ENCODE assay signal across 1 cellular context in the genomic region with DNA sequence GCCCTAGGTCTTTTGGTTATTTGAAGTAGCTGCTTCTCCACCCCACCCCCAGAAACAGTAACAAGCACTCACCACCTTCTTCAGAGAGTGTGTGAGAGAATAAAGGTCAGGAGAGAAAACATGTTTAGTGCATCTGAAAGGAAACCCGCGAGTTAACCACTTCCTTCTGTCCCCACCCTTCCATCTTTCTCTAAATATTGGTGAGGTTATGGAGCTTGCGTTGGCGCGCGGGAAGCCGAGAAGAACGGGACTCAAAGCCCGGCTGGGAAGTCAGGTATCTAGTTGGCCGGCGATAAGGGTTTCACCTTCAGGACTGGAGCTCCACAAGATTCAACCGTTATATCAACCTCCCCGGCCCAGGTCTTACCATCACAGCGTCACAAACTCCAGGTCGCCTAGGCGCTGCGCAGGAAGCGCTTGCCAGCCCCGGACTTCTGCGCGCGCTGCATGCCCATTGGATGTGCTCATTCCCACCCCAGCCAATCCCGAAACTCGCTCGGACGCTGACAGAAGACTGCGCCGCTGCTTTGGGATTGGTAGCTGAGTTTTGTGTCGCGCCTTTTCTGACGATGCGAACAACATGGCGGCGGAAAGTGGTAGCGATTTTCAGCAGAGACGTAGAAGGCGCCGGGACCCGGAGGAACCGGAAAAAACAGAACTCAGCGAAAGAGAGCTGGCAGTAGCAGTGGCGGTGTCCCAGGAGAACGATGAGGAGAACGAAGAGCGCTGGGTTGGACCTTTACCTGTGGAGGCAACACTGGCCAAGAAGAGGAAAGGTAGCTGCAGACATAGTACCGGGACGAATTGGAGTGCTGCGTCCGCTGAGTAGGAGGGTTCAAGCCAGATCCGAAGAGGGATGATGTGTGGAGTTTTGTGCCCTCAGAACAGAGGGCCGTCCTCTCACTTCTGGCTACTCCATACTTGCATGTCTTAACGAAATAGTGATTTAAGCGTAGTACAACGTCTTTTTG.
TF ChIP-seq lines count a peak whose summit lies in the region.

A gene with protein sequence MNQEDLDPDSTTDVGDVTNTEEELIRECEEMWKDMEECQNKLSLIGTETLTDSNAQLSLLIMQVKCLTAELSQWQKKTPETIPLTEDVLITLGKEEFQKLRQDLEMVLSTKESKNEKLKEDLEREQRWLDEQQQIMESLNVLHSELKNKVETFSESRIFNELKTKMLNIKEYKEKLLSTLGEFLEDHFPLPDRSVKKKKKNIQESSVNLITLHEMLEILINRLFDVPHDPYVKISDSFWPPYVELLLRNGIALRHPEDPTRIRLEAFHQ (minus strand): TSS at position 438 of the 971 bp plus-strand sequence. CDS start 8,261 bp downstream, outside the sequence.
A gene (plus strand): TSS at position 566 of the 971 bp plus-strand sequence. CDS start 15 bp downstream, at position 581.

TF ChIP-seq in HepG2, 621 proteins besides CTCF, POLR2A, EP300 and RAD21 (continued from another document and continues in another):
- TF ChIP-seq, protein P1, sequence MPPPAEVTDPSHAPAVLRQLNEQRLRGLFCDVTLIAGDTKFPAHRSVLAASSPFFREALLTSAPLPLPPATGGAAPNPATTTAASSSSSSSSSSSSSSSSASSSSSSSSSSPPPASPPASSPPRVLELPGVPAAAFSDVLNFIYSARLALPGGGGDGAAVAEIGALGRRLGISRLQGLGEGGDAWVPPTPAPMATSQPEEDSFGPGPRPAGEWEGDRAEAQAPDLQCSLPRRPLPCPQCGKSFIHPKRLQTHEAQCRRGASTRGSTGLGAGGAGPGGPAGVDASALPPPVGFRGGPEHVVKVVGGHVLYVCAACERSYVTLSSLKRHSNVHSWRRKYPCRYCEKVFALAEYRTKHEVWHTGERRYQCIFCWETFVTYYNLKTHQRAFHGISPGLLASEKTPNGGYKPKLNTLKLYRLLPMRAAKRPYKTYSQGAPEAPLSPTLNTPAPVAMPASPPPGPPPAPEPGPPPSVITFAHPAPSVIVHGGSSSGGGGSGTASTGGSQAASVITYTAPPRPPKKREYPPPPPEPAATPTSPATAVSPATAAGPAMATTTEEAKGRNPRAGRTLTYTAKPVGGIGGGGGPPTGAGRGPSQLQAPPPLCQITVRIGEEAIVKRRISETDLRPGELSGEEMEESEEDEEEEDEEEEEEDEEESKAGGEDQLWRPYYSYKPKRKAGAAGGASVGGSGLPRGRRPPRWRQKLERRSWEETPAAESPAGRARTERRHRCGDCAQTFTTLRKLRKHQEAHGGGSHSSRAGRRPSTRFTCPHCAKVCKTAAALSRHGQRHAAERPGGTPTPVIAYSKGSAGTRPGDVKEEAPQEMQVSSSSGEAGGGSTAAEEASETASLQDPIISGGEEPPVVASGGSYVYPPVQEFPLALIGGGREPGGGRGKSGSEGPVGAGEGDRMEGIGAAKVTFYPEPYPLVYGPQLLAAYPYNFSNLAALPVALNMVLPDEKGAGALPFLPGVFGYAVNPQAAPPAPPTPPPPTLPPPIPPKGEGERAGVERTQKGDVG (CRISPR knock-in tag; IDR thresholded peaks at IDR 0.05; ENCODE audit: borderline replicate concordance) = 0 out of 2 replicates have a peak, but pooled peaks have one; percentile 38
- TF ChIP-seq SMYD3 (CRISPR knock-in tag; IDR thresholded peaks at IDR 0.05) (peak; percentile 72; the same call in 1 of the 2 replicates), ZFY (CRISPR knock-in tag; IDR thresholded peaks at IDR 0.05) (peak; percentile 62), XBP1 (CRISPR knock-in tag; IDR thresholded peaks at IDR 0.05) (no peak), MTF2 (CRISPR knock-in tag; IDR thresholded peaks at IDR 0.05; ENCODE audit: borderline replicate concordance) (no peak), ZNF713 (CRISPR knock-in tag; IDR thresholded peaks at IDR 0.05) (no peak), SP5 (CRISPR knock-in tag; IDR thresholded peaks at IDR 0.05; ENCODE audit: borderline replicate concordance, low read depth) (0 out of 2 replicates have a peak, but pooled peaks have one; percentile 12), HMG20B (CRISPR knock-in tag; conservative IDR thresholded peaks at IDR 0.05) (no peak; the same call in 1 of the 2 replicates), ZNF235 (CRISPR knock-in tag; IDR thresholded peaks at IDR 0.05; ENCODE audit: borderline replicate concordance) (no peak), ZFP1 (CRISPR knock-in tag; IDR thresholded peaks at IDR 0.05) (no peak), ZNF891 (CRISPR knock-in tag; IDR thresholded peaks at IDR 0.05) (no peak), MED13 (CRISPR knock-in tag; IDR thresholded peaks at IDR 0.05) (0 out of 2 replicates have a peak, but pooled peaks have one; percentile 39), ZNF160 (CRISPR knock-in tag; IDR thresholded peaks at IDR 0.05) (no peak), ZNF720 (CRISPR knock-in tag; IDR thresholded peaks at IDR 0.05) (no peak), NCOA2 (CRISPR knock-in tag; IDR thresholded peaks at IDR 0.05) (no peak; the same call in 1 of the 2 replicates), EZH2 (conservative IDR thresholded peaks at IDR 0.05; ENCODE audit: low read depth, low read length) (no peak), ZNF644 (CRISPR knock-in tag; IDR thresholded peaks at IDR 0.05; ENCODE audit: low read depth) (no peak), FOSL1 (CRISPR knock-in tag; IDR thresholded peaks at IDR 0.05; ENCODE audit: borderline replicate concordance) (no peak), GABPB1 (CRISPR knock-in tag; IDR thresholded peaks at IDR 0.05) (peak; percentile 80), SMAD9 (CRISPR knock-in tag; IDR thresholded peaks at IDR 0.05) (no peak), ZNF816 (CRISPR knock-in tag; IDR thresholded peaks at IDR 0.05; ENCODE audit: borderline replicate concordance) (no peak; the same call in 1 of the 2 replicates), IRX3 (CRISPR knock-in tag; IDR thresholded peaks at IDR 0.05; ENCODE audit: borderline replicate concordance, low read depth) (no peak)
- TF ChIP-seq, protein P2, sequence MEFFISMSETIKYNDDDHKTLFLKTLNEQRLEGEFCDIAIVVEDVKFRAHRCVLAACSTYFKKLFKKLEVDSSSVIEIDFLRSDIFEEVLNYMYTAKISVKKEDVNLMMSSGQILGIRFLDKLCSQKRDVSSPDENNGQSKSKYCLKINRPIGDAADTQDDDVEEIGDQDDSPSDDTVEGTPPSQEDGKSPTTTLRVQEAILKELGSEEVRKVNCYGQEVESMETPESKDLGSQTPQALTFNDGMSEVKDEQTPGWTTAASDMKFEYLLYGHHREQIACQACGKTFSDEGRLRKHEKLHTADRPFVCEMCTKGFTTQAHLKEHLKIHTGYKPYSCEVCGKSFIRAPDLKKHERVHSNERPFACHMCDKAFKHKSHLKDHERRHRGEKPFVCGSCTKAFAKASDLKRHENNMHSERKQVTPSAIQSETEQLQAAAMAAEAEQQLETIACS (CRISPR knock-in tag; IDR thresholded peaks at IDR 0.05) = no peak
- TF ChIP-seq, protein P3, sequence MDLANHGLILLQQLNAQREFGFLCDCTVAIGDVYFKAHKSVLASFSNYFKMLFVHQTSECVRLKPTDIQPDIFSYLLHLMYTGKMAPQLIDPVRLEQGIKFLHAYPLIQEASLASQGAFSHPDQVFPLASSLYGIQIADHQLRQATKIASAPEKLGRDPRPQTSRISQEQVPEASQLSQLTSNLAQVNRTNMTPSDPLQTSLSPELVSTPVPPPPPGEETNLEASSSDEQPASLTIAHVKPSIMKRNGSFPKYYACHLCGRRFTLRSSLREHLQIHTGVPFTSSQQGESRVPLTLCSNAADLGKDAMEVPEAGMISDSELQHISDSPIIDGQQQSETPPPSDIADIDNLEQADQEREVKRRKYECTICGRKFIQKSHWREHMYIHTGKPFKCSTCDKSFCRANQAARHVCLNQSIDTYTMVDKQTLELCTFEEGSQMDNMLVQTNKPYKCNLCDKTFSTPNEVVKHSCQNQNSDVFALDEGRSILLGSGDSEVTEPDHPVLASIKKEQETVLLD (CRISPR knock-in tag; IDR thresholded peaks at IDR 0.05; ENCODE audit: low read depth) = no peak
- TF ChIP-seq, protein P4, sequence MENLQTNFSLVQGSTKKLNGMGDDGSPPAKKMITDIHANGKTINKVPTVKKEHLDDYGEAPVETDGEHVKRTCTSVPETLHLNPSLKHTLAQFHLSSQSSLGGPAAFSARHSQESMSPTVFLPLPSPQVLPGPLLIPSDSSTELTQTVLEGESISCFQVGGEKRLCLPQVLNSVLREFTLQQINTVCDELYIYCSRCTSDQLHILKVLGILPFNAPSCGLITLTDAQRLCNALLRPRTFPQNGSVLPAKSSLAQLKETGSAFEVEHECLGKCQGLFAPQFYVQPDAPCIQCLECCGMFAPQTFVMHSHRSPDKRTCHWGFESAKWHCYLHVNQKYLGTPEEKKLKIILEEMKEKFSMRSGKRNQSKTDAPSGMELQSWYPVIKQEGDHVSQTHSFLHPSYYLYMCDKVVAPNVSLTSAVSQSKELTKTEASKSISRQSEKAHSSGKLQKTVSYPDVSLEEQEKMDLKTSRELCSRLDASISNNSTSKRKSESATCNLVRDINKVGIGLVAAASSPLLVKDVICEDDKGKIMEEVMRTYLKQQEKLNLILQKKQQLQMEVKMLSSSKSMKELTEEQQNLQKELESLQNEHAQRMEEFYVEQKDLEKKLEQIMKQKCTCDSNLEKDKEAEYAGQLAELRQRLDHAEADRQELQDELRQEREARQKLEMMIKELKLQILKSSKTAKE (CRISPR knock-in tag; IDR thresholded peaks at IDR 0.05; ENCODE audit: borderline replicate concordance) = no peak
- TF ChIP-seq, protein P5, sequence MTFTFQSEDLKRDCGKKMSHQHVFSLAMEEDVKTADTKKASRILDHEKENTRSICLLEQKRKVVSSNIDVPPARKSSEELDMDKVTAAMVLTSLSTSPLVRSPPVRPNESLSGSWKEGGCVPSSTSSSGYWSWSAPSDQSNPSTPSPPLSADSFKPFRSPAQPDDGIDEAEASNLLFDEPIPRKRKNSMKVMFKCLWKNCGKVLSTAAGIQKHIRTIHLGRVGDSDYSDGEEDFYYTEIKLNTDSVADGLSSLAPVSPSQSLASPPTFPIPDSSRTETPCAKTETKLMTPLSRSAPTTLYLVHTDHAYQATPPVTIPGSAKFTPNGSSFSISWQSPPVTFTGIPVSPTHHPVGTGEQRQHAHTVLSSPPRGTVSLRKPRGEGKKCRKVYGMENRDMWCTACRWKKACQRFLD (CRISPR knock-in tag; IDR thresholded peaks at IDR 0.05; ENCODE audit: borderline replicate concordance) = no peak
- TF ChIP-seq, protein P6, sequence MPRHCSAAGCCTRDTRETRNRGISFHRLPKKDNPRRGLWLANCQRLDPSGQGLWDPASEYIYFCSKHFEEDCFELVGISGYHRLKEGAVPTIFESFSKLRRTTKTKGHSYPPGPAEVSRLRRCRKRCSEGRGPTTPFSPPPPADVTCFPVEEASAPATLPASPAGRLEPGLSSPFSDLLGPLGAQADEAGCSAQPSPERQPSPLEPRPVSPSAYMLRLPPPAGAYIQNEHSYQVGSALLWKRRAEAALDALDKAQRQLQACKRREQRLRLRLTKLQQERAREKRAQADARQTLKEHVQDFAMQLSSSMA (CRISPR knock-in tag; IDR thresholded peaks at IDR 0.05) = no peak; the same call in 1 of the 2 replicates
- TF ChIP-seq, protein P7, sequence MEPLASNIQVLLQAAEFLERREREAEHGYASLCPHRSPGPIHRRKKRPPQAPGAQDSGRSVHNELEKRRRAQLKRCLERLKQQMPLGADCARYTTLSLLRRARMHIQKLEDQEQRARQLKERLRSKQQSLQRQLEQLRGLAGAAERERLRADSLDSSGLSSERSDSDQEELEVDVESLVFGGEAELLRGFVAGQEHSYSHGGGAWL (CRISPR knock-in tag; IDR thresholded peaks at IDR 0.05) = peak; percentile 58
- TF ChIP-seq, protein P8, sequence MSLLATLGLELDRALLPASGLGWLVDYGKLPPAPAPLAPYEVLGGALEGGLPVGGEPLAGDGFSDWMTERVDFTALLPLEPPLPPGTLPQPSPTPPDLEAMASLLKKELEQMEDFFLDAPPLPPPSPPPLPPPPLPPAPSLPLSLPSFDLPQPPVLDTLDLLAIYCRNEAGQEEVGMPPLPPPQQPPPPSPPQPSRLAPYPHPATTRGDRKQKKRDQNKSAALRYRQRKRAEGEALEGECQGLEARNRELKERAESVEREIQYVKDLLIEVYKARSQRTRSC (CRISPR knock-in tag; IDR thresholded peaks at IDR 0.05; ENCODE audit: low read depth) = no peak
- TF ChIP-seq, protein P9, sequence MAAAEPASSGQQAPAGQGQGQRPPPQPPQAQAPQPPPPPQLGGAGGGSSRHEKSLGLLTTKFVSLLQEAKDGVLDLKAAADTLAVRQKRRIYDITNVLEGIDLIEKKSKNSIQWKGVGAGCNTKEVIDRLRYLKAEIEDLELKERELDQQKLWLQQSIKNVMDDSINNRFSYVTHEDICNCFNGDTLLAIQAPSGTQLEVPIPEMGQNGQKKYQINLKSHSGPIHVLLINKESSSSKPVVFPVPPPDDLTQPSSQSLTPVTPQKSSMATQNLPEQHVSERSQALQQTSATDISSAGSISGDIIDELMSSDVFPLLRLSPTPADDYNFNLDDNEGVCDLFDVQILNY (CRISPR knock-in tag; conservative IDR thresholded peaks at IDR 0.05) = peak; percentile 99
- TF ChIP-seq, protein P10, sequence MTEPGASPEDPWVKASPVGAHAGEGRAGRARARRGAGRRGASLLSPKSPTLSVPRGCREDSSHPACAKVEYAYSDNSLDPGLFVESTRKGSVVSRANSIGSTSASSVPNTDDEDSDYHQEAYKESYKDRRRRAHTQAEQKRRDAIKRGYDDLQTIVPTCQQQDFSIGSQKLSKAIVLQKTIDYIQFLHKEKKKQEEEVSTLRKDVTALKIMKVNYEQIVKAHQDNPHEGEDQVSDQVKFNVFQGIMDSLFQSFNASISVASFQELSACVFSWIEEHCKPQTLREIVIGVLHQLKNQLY (CRISPR knock-in tag; IDR thresholded peaks at IDR 0.05) = no peak
- TF ChIP-seq, protein P11, sequence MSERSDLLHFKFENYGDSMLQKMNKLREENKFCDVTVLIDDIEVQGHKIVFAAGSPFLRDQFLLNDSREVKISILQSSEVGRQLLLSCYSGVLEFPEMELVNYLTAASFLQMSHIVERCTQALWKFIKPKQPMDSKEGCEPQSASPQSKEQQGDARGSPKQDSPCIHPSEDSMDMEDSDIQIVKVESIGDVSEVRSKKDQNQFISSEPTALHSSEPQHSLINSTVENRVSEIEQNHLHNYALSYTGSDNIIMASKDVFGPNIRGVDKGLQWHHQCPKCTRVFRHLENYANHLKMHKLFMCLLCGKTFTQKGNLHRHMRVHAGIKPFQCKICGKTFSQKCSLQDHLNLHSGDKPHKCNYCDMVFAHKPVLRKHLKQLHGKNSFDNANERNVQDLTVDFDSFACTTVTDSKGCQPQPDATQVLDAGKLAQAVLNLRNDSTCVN (CRISPR knock-in tag; IDR thresholded peaks at IDR 0.05; ENCODE audit: borderline replicate concordance) = no peak
- TF ChIP-seq, protein P12, sequence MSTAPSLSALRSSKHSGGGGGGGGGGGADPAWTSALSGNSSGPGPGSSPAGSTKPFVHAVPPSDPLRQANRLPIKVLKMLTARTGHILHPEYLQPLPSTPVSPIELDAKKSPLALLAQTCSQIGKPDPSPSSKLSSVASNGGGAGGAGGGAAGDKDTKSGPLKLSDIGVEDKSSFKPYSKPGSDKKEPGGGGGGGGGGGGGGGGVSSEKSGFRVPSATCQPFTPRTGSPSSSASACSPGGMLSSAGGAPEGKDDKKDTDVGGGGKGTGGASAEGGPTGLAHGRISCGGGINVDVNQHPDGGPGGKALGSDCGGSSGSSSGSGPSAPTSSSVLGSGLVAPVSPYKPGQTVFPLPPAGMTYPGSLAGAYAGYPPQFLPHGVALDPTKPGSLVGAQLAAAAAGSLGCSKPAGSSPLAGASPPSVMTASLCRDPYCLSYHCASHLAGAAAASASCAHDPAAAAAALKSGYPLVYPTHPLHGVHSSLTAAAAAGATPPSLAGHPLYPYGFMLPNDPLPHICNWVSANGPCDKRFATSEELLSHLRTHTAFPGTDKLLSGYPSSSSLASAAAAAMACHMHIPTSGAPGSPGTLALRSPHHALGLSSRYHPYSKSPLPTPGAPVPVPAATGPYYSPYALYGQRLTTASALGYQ (CRISPR knock-in tag; IDR thresholded peaks at IDR 0.05) = 0 out of 2 replicates have a peak, but pooled peaks have one; percentile 56
